13 cellular contexts compared by ENCODE assay signal in the genomic region with DNA sequence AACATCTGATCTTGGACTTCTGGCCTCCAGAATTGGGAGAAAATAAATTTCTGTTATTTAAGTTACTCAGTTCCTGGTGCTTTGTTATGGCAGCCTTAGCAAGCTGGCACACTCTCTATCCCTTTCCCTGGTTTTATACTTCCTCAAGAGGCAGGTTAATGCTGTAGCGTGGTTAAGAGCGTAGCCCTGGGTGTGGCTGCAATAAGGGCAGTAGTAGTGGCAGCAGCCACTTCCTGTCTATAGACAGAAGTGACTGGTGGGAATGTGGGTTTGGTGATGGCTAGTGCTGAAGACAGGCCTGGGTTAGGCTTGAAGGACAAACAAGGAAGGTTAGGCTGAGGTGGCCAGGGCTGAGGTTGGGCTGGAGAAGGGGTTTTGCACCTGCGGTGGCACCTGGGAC. TPM values are rescaled to one million over a fixed set of nuclear protein-coding genes. Genes with fewer than 3 reads are reported as not detected.
DNase-seq lines count a peak whose midpoint lies in the region; ATAC-seq and TF ChIP-seq lines count a peak whose summit lies in the region.
"Had no signal": no experiment of that assay in that cellular context is flagged by ENCODE, and none has a peak within 500 bp of the region (broad histone marks: within the 10 kb centered on the region; RNA-seq: fewer than 3 reads in every experiment).

No MANE protein-coding gene starts in this region.

- H3K27ac ChIP-seq in gastroesophageal sphincter (peak overlapping the region in 3 of 4 donors; percentile 21 to 98 (median 41)), transverse colon (peak overlapping the region; percentile 93 to 99 (median 98))

- ATAC-seq in gastroesophageal sphincter (no peak), GM21576 (IDR thresholded peaks at IDR 0.05; ENCODE audit: unreplicated experiment) (no peak)

- H3K4me1 ChIP-seq in gastroesophageal sphincter, result peaks cover 0 to 60% (median 5%) of the 10 kb centered on the region in 3 donors
- H3K4me1 ChIP-seq in transverse colon, result peaks cover 22 to 81% (median 61%) of the 10 kb centered on the region in 4 donors

- intact Hi-C loops in transverse colon (cut with DNase I; ENCODE audit: low total_unique reads), result no loop called here

- no peak for TF ChIP-seq CTCF in gastroesophageal sphincter (IDR thresholded peaks at IDR 0.05)
- TF ChIP-seq CTCF in transverse colon (IDR thresholded peaks at IDR 0.05), result no peak

- H3K36me3 Mint-ChIP-seq in activated naive CD4-positive, alpha-beta T cell treated with anti-CD3 and anti-CD28 coated beads, Interleukin-2, amount 10 ng/mL, durations not matched to agents 7 days and 5 days, result peaks cover 3% of the 10 kb centered on the region
- H3K36me3 Mint-ChIP-seq: activated naive CD4-positive, alpha-beta T cell treated with anti-CD3 and anti-CD28 coated beads, Interleukin-2, amount 50 U/mL, for 72 hours had no signal

- H3K27me3 Mint-ChIP-seq in activated naive CD4-positive, alpha-beta T cell treated with anti-CD3 and anti-CD28 coated beads, Interleukin-2, amount 10 ng/mL, durations not matched to agents 7 days and 5 days, result peaks cover 73% of the 10 kb centered on the region

- no peak overlapping the region for H3K27ac Mint-ChIP-seq in activated naive CD4-positive, alpha-beta T cell treated with anti-CD3 and anti-CD28 coated beads, Interleukin-2, amount 10 ng/mL, durations not matched to agents 7 days and 5 days
- H3K27ac Mint-ChIP-seq: activated naive CD4-positive, alpha-beta T cell treated with anti-CD3 and anti-CD28 coated beads, Interleukin-2, amount 50 U/mL, for 72 hours had no signal

- peak; percentile 49 for DNase-seq in activated naive CD4-positive, alpha-beta T cell treated with anti-CD3 and anti-CD28 coated beads, Interleukin-2, amount 10 ng/mL, durations not matched to agents 7 days and 5 days
- no peak for DNase-seq in activated naive CD4-positive, alpha-beta T cell (lab: John Stamatoyannopoulos, UW)
- DNase-seq in NOMO-1 treated with dmso at 0.1 percent for 144 hours (lab: John Stamatoyannopoulos, UW; ENCODE audit: unreplicated experiment), result peak; percentile 89
- peak; percentile 84 for DNase-seq in transverse colon
- no peak for DNase-seq in KG1 (lab: John Stamatoyannopoulos, UW)
- no peak for DNase-seq in NCI-H446 treated with DMSO at 0.1 percent for 48 hours (lab: John Stamatoyannopoulos, UW)
- DNase-seq: activated CD4-positive, CD25-positive, alpha-beta regulatory T cell treated with anti-CD3 and anti-CD28 coated beads, Interleukin-2, amount 50 U/mL, for 72 hours; effector CD4-positive, alpha-beta T cell had no signal

- peaks cover 39% of the 10 kb centered on the region for H3K4me1 Mint-ChIP-seq in activated naive CD4-positive, alpha-beta T cell treated with anti-CD3 and anti-CD28 coated beads, Interleukin-2, amount 10 ng/mL, durations not matched to agents 7 days and 5 days

- 83 to 90% methylated on average over 2 to 3 of the region's 3 CpGs for WGBS in gastroesophageal sphincter (ENCODE audit: low coverage in 1 of 2), 2 donors
- WGBS in transverse colon (ENCODE audit: low coverage in 1 of 2), 2 donors, result 20 to 54% methylated on average over 2 to 3 of the region's 3 CpGs

- TF ChIP-seq POLR2A in gastroesophageal sphincter (IDR thresholded peaks at IDR 0.05) (no peak), transverse colon (IDR thresholded peaks at IDR 0.05) (peak; percentile 93)

- no peak for TF ChIP-seq EP300 in gastroesophageal sphincter (IDR thresholded peaks at IDR 0.05)
- no peak for TF ChIP-seq EP300 in transverse colon (IDR thresholded peaks at IDR 0.05; ENCODE audit: low read depth)

- H3K9me3 ChIP-seq in gastroesophageal sphincter (no peaks in the 10 kb centered on the region), transverse colon (no peaks in the 10 kb centered on the region)
- H3K9me3 ChIP-seq: ovary had no signal

- in situ Hi-C loops in transverse colon (cut with MboI; ENCODE audit: low pct_ligation_motif_present in 1 of 4, low pct_unique_long_range_greater_than_20kb in 1 of 4, low sequenced_read_pairs in 3 of 4), result no loop called here

- H3K4me3 ChIP-seq in gastroesophageal sphincter (no peak overlapping the region), transverse colon (no peak overlapping the region)
- H3K4me3 ChIP-seq: ovary had no signal

- H3K36me3 ChIP-seq in gastroesophageal sphincter, result no peaks in the 10 kb centered on the region
- no peaks in the 10 kb centered on the region for H3K36me3 ChIP-seq in transverse colon
- H3K36me3 ChIP-seq: ovary had no signal

- H3K9me3 Mint-ChIP-seq in activated naive CD4-positive, alpha-beta T cell treated with anti-CD3 and anti-CD28 coated beads, Interleukin-2, amount 10 ng/mL, durations not matched to agents 7 days and 5 days, result no peaks in the 10 kb centered on the region
- H3K9me3 Mint-ChIP-seq: activated naive CD4-positive, alpha-beta T cell treated with anti-CD3 and anti-CD28 coated beads, Interleukin-2, amount 50 U/mL, for 72 hours had no signal

- no peak overlapping the region for H3K4me3 Mint-ChIP-seq in activated naive CD4-positive, alpha-beta T cell treated with anti-CD3 and anti-CD28 coated beads, Interleukin-2, amount 10 ng/mL, durations not matched to agents 7 days and 5 days

- no peaks in the 10 kb centered on the region for H3K27me3 ChIP-seq in gastroesophageal sphincter
- H3K27me3 ChIP-seq in transverse colon, result no peaks in the 10 kb centered on the region
- H3K27me3 ChIP-seq: ovary had no signal

- CTCF ChIA-PET in activated naive CD4-positive, alpha-beta T cell treated with anti-CD3 and anti-CD28 coated beads, Interleukin-2, amount 10 ng/mL, durations not matched to agents 7 days and 5 days (lab: Charles Lee), result no interaction called here

RNA-seq across cellular contexts. Expression of a gene that starts 3.6 kb away (rescaled TPM):
- total RNA-seq in gastroesophageal sphincter (100 to 1,000 TPM; 253 to 467 (median 361) TPM), transverse colon (1,000 to 10,000 TPM in 3 of 4 donors, 100 to 1,000 TPM in 1; 388 to 2,805 (median 1,702) TPM)
- total RNA-seq: OCI-LY7 had no signal

Comparison
In these comparisons a context has a peak if more than half of its experiments do, and no peak if none do; other contexts are left out.
1. DNase-seq: peak in activated naive CD4-positive, alpha-beta T cell treated with anti-CD3 and anti-CD28 coated beads, Interleukin-2, amount 10 ng/mL, durations not matched to agents 7 days and 5 days (single experiment), NOMO-1 treated with dmso at 0.1 percent for 144 hours (single experiment) and transverse colon (single experiment); none in activated naive CD4-positive, alpha-beta T cell (0 of 4), KG1 (single experiment) and NCI-H446 treated with DMSO at 0.1 percent for 48 hours (single experiment).